8 cellular contexts compared by ENCODE assay signal in genomic region chr6:30691208-30691872, GRCh38. TPM values are rescaled to one million over a fixed set of nuclear protein-coding genes. Genes with fewer than 3 reads are reported as not detected.
DNase-seq lines count a peak whose midpoint lies in the region; ATAC-seq and TF ChIP-seq lines count a peak whose summit lies in the region.

No MANE protein-coding gene starts in this region.

- H3K4me2 ChIP-seq in KMS-11, result peak overlapping the region; percentile 96

- H3K36me3 ChIP-seq in BE2C (peaks cover 5% of the 10 kb centered on the region), KMS-11 (ENCODE audit: insufficient read depth) (no peaks in the 10 kb centered on the region), muscle layer of duodenum (ENCODE audit: control insufficient read depth in 1 of 2, insufficient read depth in 2 of 2, low read length in 2 of 2) (peaks cover 0 to 4% of the 10 kb centered on the region in 2 donors)

- DNase-seq in BE2C (no peak), cardiac fibroblast (ENCODE audit: low read depth in 2 of 2) (no peak), NCI-H2081 treated with DMSO at 0.1 percent for 48 hours (lab: John Stamatoyannopoulos, UW) (no peak), HEK293T (ENCODE audit: extremely low spot score) (no peak), NCI-H526 treated with DMSO at 0.1 percent for 48 hours (lab: John Stamatoyannopoulos, UW) (no peak)

- POLR2A ChIA-PET in HEK293T (lab: Yijun Ruan, JAX), result interaction anchor here (0.7 to 6.3 kb wide), 13 partner anchors 10 to 76 kb away, joined by 3 to 101 read pairs (median 5); partner anchors contain the start of genes DHX16 and MDC1

- no peaks in the 10 kb centered on the region for H4K20me1 ChIP-seq in KMS-11 (ENCODE audit: insufficient read depth)

- no peak for ATAC-seq in GM19035 (IDR thresholded peaks at IDR 0.05; ENCODE audit: unreplicated experiment)

- no peak for TF ChIP-seq CTCF in BE2C (IDR thresholded peaks at IDR 0.05; ENCODE audit: low read depth, low read length)
- TF ChIP-seq CTCF in KMS-11 (conservative IDR thresholded peaks at IDR 0.05; ENCODE audit: low read depth, low read length), result no peak
- TF ChIP-seq CTCF in cardiac fibroblast (IDR thresholded peaks at IDR 0.05; ENCODE audit: low read depth, low read length), result no peak

- peak overlapping the region; percentile 49; the same call in 1 of the 2 replicates for H3K9ac ChIP-seq in KMS-11

- no peaks in the 10 kb centered on the region for H3K79me2 ChIP-seq in KMS-11 (ENCODE audit: insufficient read depth, low read depth)

- H3K4me3 ChIP-seq in BE2C (ENCODE audit: low read depth, low read length), result peak overlapping the region; percentile 95
- no peak overlapping the region for H3K4me3 ChIP-seq in KMS-11 (IDR thresholded peaks at IDR 0.05; ENCODE audit: insufficient read depth, low read depth, low read length)
- H3K4me3 ChIP-seq in cardiac fibroblast (replicated peaks in 1 of 2; ENCODE audit: low read depth in 2 of 2, low read length in 2 of 2), result peak overlapping the region; percentile 74 to 77
- H3K4me3 ChIP-seq in muscle layer of duodenum (ENCODE audit: low read depth in 1 of 2, low read length in 2 of 2), result peak overlapping the region; percentile 74 to 91

- H3K27me3 ChIP-seq in BE2C (no peaks in the 10 kb centered on the region), KMS-11 (ENCODE audit: insufficient read depth, low read depth) (no peaks in the 10 kb centered on the region), muscle layer of duodenum (ENCODE audit: low read depth, low read length) (no peaks in the 10 kb centered on the region)

- peak overlapping the region; percentile 90 for H2AFZ ChIP-seq in KMS-11 (ENCODE audit: low read depth)

- CTCF ChIA-PET in HEK293T (lab: Yijun Ruan, JAX), result interaction anchor here (1.4 to 2.1 kb wide), 3 partner anchors 12 to 40 kb away, joined by 4 to 7 read pairs (median 5); no protein-coding TSS in a partner anchor

- H3K4me1 ChIP-seq in BE2C, result peaks cover 5% of the 10 kb centered on the region; the same call in 1 of the 2 replicates
- H3K4me1 ChIP-seq in KMS-11 (ENCODE audit: low read depth, poor library complexity, severe bottlenecking), result peaks cover 37% of the 10 kb centered on the region
- peaks cover 24 to 25% of the 10 kb centered on the region in 2 donors for H3K4me1 ChIP-seq in muscle layer of duodenum (ENCODE audit: control insufficient read depth in 1 of 2, insufficient read depth in 2 of 2, low read length in 2 of 2)

- no peaks in the 10 kb centered on the region for H3K9me3 ChIP-seq in BE2C
- no peaks in the 10 kb centered on the region for H3K9me3 ChIP-seq in muscle layer of duodenum (ENCODE audit: control insufficient read depth in 1 of 2, low read length in 2 of 2)

- H3K27ac ChIP-seq in KMS-11, result peak overlapping the region; percentile 50; the same call in 1 of the 2 replicates
- peak overlapping the region; percentile 68 for H3K27ac ChIP-seq in muscle layer of duodenum (ENCODE audit: low read length)

TF ChIP-seq in HEK293T, 16 proteins besides CTCF, POLR2A, EP300 and RAD21:
- TF ChIP-seq NFRKB (IDR thresholded peaks at IDR 0.05) (no peak), PKNOX1 (IDR thresholded peaks at IDR 0.05) (no peak), ELF4 (IDR thresholded peaks at IDR 0.05) (no peak), BHLHE40 (IDR thresholded peaks at IDR 0.05; ENCODE audit: borderline replicate concordance) (no peak), LEF1 (IDR thresholded peaks at IDR 0.05; ENCODE audit: borderline replicate concordance) (no peak), ZNF384 (IDR thresholded peaks at IDR 0.05) (no peak), FOXM1 (IDR thresholded peaks at IDR 0.05; ENCODE audit: borderline replicate concordance) (no peak), L3MBTL2 (conservative IDR thresholded peaks at IDR 0.05) (no peak), HDGF (IDR thresholded peaks at IDR 0.05; ENCODE audit: borderline replicate concordance) (no peak), CTBP1 (IDR thresholded peaks at IDR 0.05; ENCODE audit: borderline replicate concordance) (no peak), FOXK2 (IDR thresholded peaks at IDR 0.05) (no peak), SP1 (IDR thresholded peaks at IDR 0.05) (no peak), ARNT (IDR thresholded peaks at IDR 0.05) (no peak), SUZ12 (IDR thresholded peaks at IDR 0.05) (no peak), FOXA1 (IDR thresholded peaks at IDR 0.05) (no peak), TARDBP (IDR thresholded peaks at IDR 0.05) (no peak)

RNA-seq across cellular contexts. Expression of gene NRM, which starts 0.6 kb away (rescaled TPM):
- polyA plus RNA-seq in BE2C (2012; ENCODE audit: insufficient read depth, insufficient read length, low read depth), result 58.5 TPM

RNA-seq across cellular contexts. Expression of gene PPP1R18, which starts 4.9 kb away (rescaled TPM):
- 273 TPM for polyA plus RNA-seq in BE2C (2012; ENCODE audit: insufficient read depth, insufficient read length, low read depth)

RNA-seq across cellular contexts. Expression of gene DHX16, which starts 18.5 kb away (rescaled TPM):
- 80.9 TPM for polyA plus RNA-seq in BE2C (2012; ENCODE audit: insufficient read depth, insufficient read length, low read depth)

RNA-seq across cellular contexts. Expression of gene MDC1, which starts 25.7 kb away (rescaled TPM):
- 41.4 TPM for polyA plus RNA-seq in BE2C (2012; ENCODE audit: insufficient read depth, insufficient read length, low read depth)

RNA-seq across cellular contexts. Expression of gene TUBB, which starts 28.8 kb away (rescaled TPM):
- 764 TPM for polyA plus RNA-seq in BE2C (2012; ENCODE audit: insufficient read depth, insufficient read length, low read depth)
